In the genomic region with DNA sequence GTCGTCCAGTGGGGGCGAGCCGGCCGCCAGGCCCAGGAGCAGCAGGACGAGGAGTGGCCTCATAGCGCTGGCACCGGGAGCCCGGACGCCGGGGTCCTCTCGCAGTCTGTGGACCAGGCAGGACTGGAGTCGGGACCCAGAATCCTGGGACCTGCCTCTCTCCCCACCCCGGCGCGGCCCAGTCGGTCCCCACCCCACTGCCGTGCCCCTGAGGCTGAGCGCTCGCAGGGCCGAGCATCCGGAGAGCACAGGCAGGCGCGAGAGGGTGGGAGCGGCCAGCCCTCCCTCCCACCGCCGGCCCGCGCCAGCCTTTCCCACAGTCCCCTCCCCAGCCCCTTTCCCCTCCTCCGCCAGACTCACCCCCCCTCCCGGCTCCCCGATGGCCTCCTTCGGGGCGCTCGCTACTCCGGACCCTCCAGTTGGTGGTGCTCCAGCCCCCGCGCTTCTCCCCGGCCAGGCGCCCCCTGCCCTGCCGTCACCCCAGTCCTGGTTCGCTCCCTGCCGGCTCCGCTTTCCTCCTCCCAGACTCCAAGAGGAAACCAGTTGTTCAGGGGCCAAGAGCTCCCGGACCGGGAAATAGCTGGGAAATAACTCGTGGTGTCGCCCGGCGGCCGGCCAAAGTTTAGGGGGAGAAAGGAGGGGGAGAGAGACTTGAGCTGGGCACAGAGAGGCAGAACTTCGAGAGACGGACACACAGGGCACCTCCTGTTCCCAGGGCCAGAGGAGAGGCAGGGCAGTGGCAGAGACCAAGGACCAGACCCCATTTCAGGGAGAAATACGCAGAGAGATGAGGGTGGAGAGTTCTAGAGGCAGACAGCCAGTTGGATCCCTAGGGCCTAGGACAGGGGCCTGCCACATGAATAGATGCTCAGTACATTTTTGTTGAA, we compare ENCODE assay signal across 9 cellular contexts. TPM values are rescaled to one million over a fixed set of nuclear protein-coding genes. Genes with fewer than 3 reads are reported as not detected.
A peak's percentile ranks its signal among the peaks of the same experiment; 100 is the strongest.
DNase-seq lines count a peak whose midpoint lies in the region; ATAC-seq and TF ChIP-seq lines count a peak whose summit lies in the region.
"Had no signal": no experiment of that assay in that cellular context is flagged by ENCODE, and none has a peak within 500 bp of the region (broad histone marks: within the 10 kb centered on the region; RNA-seq: fewer than 3 reads in every experiment).

A gene with protein sequence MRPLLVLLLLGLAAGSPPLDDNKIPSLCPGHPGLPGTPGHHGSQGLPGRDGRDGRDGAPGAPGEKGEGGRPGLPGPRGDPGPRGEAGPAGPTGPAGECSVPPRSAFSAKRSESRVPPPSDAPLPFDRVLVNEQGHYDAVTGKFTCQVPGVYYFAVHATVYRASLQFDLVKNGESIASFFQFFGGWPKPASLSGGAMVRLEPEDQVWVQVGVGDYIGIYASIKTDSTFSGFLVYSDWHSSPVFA (minus strand): TSS at position 549 of the 887 bp plus-strand sequence. CDS start 486 bp downstream, at position 63.

- peak within 1 kb of the TSS; percentile 54 for H3K4me3 Mint-ChIP-seq in neural crest cell
- H3K4me3 Mint-ChIP-seq in T-helper 2 cell treated with Interferon-gamma antibody and Interleukin-4, amounts not matched to agents 5 μg/mL and 100 μg/mL, for 36 hours = no peak within 1 kb of the TSS

- TF ChIP-seq CTCF in neural crest cell (conservative IDR thresholded peaks at IDR 0.05) = no peak

- peaks cover 39% of the 10 kb centered on the region for H3K4me1 Mint-ChIP-seq in neural crest cell
- peaks cover 23% of the 10 kb centered on the region for H3K4me1 Mint-ChIP-seq in T-helper 2 cell treated with Interferon-gamma antibody and Interleukin-4, amounts not matched to agents 5 μg/mL and 100 μg/mL, for 36 hours (ENCODE audit: low read depth)

- no peaks in the 10 kb centered on the region for H3K36me3 Mint-ChIP-seq in neural crest cell (ENCODE audit: low read depth)
- H3K36me3 Mint-ChIP-seq in T-helper 2 cell treated with Interferon-gamma antibody and Interleukin-4, amounts not matched to agents 5 μg/mL and 100 μg/mL, for 36 hours (ENCODE audit: low read depth) = peaks cover 16% of the 10 kb centered on the region

- H3K9me3 Mint-ChIP-seq in neural crest cell = no peaks in the 10 kb centered on the region
- no peaks in the 10 kb centered on the region for H3K9me3 Mint-ChIP-seq in T-helper 2 cell treated with Interferon-gamma antibody and Interleukin-4, amounts not matched to agents 5 μg/mL and 100 μg/mL, for 36 hours

- peaks cover 50% of the 10 kb centered on the region for H3K27me3 Mint-ChIP-seq in neural crest cell (ENCODE audit: low read depth)
- peaks cover 39% of the 10 kb centered on the region for H3K27me3 Mint-ChIP-seq in T-helper 2 cell treated with Interferon-gamma antibody and Interleukin-4, amounts not matched to agents 5 μg/mL and 100 μg/mL, for 36 hours (ENCODE audit: low read depth)

- no peak within 1 kb of the TSS for H3K27ac Mint-ChIP-seq in neural crest cell (ENCODE audit: unreplicated experiment)
- H3K27ac Mint-ChIP-seq in T-helper 2 cell treated with Interferon-gamma antibody and Interleukin-4, amounts not matched to agents 5 μg/mL and 100 μg/mL, for 36 hours = no peak within 1 kb of the TSS

- ATAC-seq in SK-N-SH treated with all-trans-retinoic acid at 6 μM for 48 hours = peak; percentile 18

- DNase-seq in AG08396 (ENCODE audit: low spot score) (peak; percentile 83), glomerular endothelial cell (ENCODE audit: extremely low read depth, low read depth, low spot score) (no peak), neural crest cell (ENCODE audit: low read depth, low spot score) (no peak), NCI-H524 (lab: John Stamatoyannopoulos, UW) (no peak), NCI-H2227 treated with DMSO at 0.1 percent for 48 hours (lab: John Stamatoyannopoulos, UW) (no peak), MV-4-11 (lab: John Stamatoyannopoulos, UW) (no peak)
- DNase-seq in T-helper 2 cell treated with Interferon-gamma antibody and Interleukin-4, amounts not matched to agents 5 μg/mL and 100 μg/mL, for 36 hours (ENCODE audit: low spot score) = no peak

TF ChIP-seq in SK-N-SH treated with all-trans-retinoic acid at 6 μM for 48 hours, 23 proteins besides CTCF, POLR2A, EP300 and RAD21:
- TF ChIP-seq ISL1 (CRISPR knock-in tag; IDR thresholded peaks at IDR 0.05) (no peak), OSR1 (CRISPR knock-in tag; IDR thresholded peaks at IDR 0.05) (no peak), ZFP30 (CRISPR knock-in tag; IDR thresholded peaks at IDR 0.05) (no peak), GLIS3 (CRISPR knock-in tag; IDR thresholded peaks at IDR 0.05) (no peak), PPARA (CRISPR knock-in tag; IDR thresholded peaks at IDR 0.05; ENCODE audit: borderline replicate concordance) (no peak), ESRRG (CRISPR knock-in tag; IDR thresholded peaks at IDR 0.05) (no peak), ZFP3 (CRISPR knock-in tag; IDR thresholded peaks at IDR 0.05) (no peak), SNAI2 (CRISPR knock-in tag; IDR thresholded peaks at IDR 0.05) (no peak), TOX (CRISPR knock-in tag; IDR thresholded peaks at IDR 0.05; ENCODE audit: borderline replicate concordance) (no peak), ZNF8 (CRISPR knock-in tag; IDR thresholded peaks at IDR 0.05) (no peak), ARNTL (CRISPR knock-in tag; IDR thresholded peaks at IDR 0.05; ENCODE audit: borderline replicate concordance, low read depth) (no peak), BACH2 (CRISPR knock-in tag; IDR thresholded peaks at IDR 0.05; ENCODE audit: borderline replicate concordance) (no peak), ZC3H10 (CRISPR knock-in tag; IDR thresholded peaks at IDR 0.05) (no peak), RARB (CRISPR knock-in tag; IDR thresholded peaks at IDR 0.05) (no peak), CSDC2 (CRISPR knock-in tag; IDR thresholded peaks at IDR 0.05) (no peak)
- TF ChIP-seq, protein P1, sequence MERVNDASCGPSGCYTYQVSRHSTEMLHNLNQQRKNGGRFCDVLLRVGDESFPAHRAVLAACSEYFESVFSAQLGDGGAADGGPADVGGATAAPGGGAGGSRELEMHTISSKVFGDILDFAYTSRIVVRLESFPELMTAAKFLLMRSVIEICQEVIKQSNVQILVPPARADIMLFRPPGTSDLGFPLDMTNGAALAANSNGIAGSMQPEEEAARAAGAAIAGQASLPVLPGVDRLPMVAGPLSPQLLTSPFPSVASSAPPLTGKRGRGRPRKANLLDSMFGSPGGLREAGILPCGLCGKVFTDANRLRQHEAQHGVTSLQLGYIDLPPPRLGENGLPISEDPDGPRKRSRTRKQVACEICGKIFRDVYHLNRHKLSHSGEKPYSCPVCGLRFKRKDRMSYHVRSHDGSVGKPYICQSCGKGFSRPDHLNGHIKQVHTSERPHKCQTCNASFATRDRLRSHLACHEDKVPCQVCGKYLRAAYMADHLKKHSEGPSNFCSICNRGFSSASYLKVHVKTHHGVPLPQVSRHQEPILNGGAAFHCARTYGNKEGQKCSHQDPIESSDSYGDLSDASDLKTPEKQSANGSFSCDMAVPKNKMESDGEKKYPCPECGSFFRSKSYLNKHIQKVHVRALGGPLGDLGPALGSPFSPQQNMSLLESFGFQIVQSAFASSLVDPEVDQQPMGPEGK (CRISPR knock-in tag; IDR thresholded peaks at IDR 0.05; ENCODE audit: borderline replicate concordance) = no peak
- TF ChIP-seq, protein P2, sequence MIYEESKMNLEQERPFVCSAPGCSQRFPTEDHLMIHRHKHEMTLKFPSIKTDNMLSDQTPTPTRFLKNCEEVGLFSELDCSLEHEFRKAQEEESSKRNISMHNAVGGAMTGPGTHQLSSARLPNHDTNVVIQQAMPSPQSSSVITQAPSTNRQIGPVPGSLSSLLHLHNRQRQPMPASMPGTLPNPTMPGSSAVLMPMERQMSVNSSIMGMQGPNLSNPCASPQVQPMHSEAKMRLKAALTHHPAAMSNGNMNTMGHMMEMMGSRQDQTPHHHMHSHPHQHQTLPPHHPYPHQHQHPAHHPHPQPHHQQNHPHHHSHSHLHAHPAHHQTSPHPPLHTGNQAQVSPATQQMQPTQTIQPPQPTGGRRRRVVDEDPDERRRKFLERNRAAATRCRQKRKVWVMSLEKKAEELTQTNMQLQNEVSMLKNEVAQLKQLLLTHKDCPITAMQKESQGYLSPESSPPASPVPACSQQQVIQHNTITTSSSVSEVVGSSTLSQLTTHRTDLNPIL (CRISPR knock-in tag; IDR thresholded peaks at IDR 0.05; ENCODE audit: low read depth) = no peak
- TF ChIP-seq, protein P3, sequence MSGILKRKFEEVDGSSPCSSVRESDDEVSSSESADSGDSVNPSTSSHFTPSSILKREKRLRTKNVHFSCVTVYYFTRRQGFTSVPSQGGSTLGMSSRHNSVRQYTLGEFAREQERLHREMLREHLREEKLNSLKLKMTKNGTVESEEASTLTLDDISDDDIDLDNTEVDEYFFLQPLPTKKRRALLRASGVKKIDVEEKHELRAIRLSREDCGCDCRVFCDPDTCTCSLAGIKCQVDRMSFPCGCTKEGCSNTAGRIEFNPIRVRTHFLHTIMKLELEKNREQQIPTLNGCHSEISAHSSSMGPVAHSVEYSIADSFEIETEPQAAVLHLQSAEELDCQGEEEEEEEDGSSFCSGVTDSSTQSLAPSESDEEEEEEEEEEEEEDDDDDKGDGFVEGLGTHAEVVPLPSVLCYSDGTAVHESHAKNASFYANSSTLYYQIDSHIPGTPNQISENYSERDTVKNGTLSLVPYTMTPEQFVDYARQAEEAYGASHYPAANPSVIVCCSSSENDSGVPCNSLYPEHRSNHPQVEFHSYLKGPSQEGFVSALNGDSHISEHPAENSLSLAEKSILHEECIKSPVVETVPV (CRISPR knock-in tag; IDR thresholded peaks at IDR 0.05) = no peak

RNA-seq across cellular contexts. Expression of the gene that starts here (rescaled TPM):
- 113 and 153 TPM in 2 replicates for total RNA-seq in glomerular endothelial cell
- total RNA-seq in neural crest cell = 1.9 and 2.1 TPM in 2 replicates
- total RNA-seq: NCI-H460 had no signal

Comparison
In these comparisons a context has a peak if more than half of its experiments do, and no peak if none do; other contexts are left out.
1. RNA of the gene that starts here (total RNA-seq): 113 to 153 TPM in glomerular endothelial cell; 1.9 to 2.1 TPM in neural crest cell; every median in the first group is over 10 times any median in the second.